ENCODE assay signal across 1 cellular context in the genomic region with DNA sequence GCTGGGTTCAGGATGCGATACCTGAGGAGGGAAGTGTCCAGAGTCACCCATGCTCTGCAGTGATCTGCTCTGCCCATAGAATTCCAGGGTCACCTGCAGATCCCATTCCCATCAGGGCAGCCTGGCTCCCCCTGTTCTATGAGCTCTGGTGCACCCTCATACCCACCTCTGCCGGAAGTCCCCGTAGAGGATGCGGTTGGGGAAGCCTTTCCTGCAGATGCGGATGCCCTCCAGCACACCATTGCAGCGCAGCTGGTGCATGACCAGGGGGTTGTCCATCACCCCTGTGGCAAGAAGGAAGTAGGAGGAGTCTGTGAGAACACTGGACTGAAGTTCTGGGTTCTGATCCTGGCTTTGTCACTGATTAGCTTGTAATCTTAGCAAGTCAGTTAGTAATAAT.
A peak's percentile ranks its signal among the peaks of the same experiment; 100 is the strongest.
TF ChIP-seq lines count a peak whose summit lies in the region.

No MANE protein-coding gene starts in this region.

TF ChIP-seq in GM12878, 131 proteins besides CTCF, POLR2A, EP300 and RAD21:
- TF ChIP-seq, protein P1, sequence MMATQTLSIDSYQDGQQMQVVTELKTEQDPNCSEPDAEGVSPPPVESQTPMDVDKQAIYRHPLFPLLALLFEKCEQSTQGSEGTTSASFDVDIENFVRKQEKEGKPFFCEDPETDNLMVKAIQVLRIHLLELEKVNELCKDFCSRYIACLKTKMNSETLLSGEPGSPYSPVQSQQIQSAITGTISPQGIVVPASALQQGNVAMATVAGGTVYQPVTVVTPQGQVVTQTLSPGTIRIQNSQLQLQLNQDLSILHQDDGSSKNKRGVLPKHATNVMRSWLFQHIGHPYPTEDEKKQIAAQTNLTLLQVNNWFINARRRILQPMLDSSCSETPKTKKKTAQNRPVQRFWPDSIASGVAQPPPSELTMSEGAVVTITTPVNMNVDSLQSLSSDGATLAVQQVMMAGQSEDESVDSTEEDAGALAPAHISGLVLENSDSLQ (IDR thresholded peaks at IDR 0.05): 0 out of 2 replicates have a peak, but pooled peaks have one; percentile 36
